Comparison of ENCODE assay signal across 22 cellular contexts in the genomic region with DNA sequence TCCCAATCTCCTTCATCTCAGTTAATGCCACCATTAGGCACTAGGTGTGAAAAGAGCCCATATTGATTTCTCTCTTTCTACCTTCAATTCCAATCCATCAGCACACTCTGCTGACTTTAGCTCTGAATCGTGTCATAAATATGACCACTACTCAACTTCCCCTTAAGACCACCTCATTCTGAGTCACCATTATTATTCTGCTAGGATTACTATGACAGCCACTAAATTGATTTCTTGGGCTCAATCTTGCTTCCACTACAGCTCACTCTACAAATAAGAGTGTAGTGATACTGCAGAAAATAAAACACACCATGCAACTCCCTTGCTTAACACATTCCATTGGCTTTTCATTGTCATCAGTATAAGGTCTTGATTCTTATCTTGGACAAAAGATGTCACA.
"Had no signal": no experiment of that assay in that cellular context is flagged by ENCODE, and none has a peak within 500 bp of the region (broad histone marks: within the 10 kb centered on the region; RNA-seq: fewer than 3 reads in every experiment).

No MANE protein-coding gene starts in this region.

- H3K36me3 ChIP-seq: ascending aorta, cardiac muscle cell, SJSA1 had no signal

- H3K4me2 ChIP-seq: SK-N-SH had no signal

- ATAC-seq: activated CD8-positive, alpha-beta T cell treated with anti-CD3 and anti-CD28 coated beads for 36 hours had no signal

- H3K4me1 ChIP-seq: ascending aorta, SJSA1 had no signal

- H3K9me2 ChIP-seq: SK-N-SH had no signal

- H3K27ac ChIP-seq: ascending aorta, cardiac muscle cell, SJSA1 had no signal

- H3K9me3 ChIP-seq: ascending aorta, SJSA1, SK-N-SH had no signal

- DNase-seq: activated CD4-positive, alpha-beta T cell treated with anti-CD3 and anti-CD28 coated beads, Interleukin-2, amount 10 ng/mL, durations not matched to agents 24 days and 14 days; activated CD4-positive, alpha-beta T cell treated with anti-CD3 and anti-CD28 coated beads, Interleukin-2, amount 50 U/mL, for 4 hours; activated CD8-positive, alpha-beta T cell treated with anti-CD3 and anti-CD28 coated beads for 36 hours; activated gamma-delta T cell; activated naive CD4-positive, alpha-beta T cell treated with Interleukin-2 at 50 U/mL for 16 hours; activated naive CD8-positive, alpha-beta T cell treated with anti-CD3 and anti-CD28 coated beads, Interleukin-2, amount 10 ng/mL, durations not matched to agents 7 days and 5 days; activated T-cell treated with anti-CD3 and anti-CD28 coated beads, Interleukin-2, amount 50 U/mL, for 24 hours; amygdala; NCI-H1048; NCI-H1105 treated with DMSO at 0.1 percent for 48 hours; NCI-H1436; NCI-H1694; NCI-H1930; NCI-H2081 treated with DMSO at 0.1 percent for 48 hours; NCI-H226; NCI-H526; NCI-H748 treated with DMSO at 0.1 percent for 48 hours; SHP77 treated with DMSO at 0.1 percent for 48 hours; SK-N-SH had no signal

- H3K9ac ChIP-seq: SK-N-SH had no signal

- H3K4me3 ChIP-seq: ascending aorta, cardiac muscle cell, SJSA1 had no signal

- H3K27me3 ChIP-seq: ascending aorta, cardiac muscle cell, SJSA1 had no signal
